ENCODE assay signal across 1 cellular context in the genomic region with DNA sequence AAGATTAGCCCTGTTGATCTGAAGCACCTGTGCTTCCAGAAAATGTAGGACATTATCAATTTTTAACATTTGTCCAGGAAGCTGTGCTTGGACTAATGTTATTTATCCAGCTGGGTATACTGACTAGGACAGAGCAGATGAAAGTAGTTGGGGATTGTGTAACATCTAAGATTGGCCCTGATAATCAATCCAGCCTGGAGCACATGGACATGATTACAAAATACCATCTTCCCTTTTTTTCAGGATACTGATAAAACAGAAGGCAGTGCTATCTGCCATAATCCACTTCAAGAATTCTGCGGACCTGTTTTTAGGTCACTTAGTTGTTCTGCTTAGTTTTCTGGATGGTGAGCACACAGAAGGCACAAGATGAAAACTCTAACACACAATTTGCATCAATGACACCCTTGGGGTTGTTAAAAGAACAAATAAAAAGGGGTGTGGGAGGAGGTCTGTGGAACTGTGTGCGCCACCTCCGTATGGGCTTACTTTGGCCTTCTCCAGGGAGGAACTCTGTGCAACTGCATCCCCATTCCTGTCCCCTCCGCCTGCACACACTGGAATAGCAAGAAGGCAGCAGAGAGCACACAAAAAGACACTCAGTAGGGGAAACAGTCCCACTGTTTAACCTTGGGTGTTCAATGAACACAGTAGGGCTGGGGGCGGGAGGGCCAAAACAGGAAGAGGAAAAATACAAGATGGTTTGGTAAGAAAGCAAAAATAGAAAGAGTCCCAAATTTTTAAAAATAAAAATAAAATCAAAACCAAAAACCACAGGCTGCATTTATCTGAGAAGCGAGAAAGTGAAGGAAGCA.
TF ChIP-seq lines count a peak whose summit lies in the region.

No MANE protein-coding gene starts in this region.

TF ChIP-seq in H1, 55 proteins besides CTCF, POLR2A, EP300 and RAD21 (continued from another document):
- TF ChIP-seq ATF2 (IDR thresholded peaks at IDR 0.05; ENCODE audit: low read length) (no peak), POLR2AphosphoS5 (IDR thresholded peaks at IDR 0.05; ENCODE audit: low read depth, low read length) (no peak), HDAC6 (IDR thresholded peaks at IDR 0.05; ENCODE audit: low read depth, low read length) (no peak), ASH2L (IDR thresholded peaks at IDR 0.05; ENCODE audit: low read length) (no peak), MAX (IDR thresholded peaks at IDR 0.05) (no peak), ATF3 (IDR thresholded peaks at IDR 0.05; ENCODE audit: insufficient read depth, low read depth, low read length) (no peak)
TF ChIP-seq in H1: peak in this region for 0.
